8 cellular contexts compared by ENCODE assay signal in the genomic region with DNA sequence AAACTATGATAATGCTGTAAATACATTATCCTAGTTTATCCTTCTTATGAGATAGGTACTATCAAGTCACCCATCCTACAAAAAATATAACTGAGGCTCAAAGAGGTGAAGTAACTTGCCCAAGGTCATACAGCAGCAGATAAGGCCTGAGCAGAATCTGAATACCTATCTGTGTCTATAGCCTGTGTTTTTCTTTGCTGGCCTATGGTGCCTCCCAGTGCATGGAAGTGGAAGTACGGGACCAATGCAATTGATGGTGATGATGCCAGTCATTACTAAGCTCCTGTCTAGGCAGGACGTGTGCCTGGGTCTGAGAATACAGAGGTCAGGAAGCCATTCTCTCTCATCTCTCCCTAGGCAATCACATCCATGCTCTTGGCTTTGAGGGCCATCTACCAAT.
DNase-seq lines count a peak whose midpoint lies in the region; ATAC-seq, FAIRE-seq and TF ChIP-seq lines count a peak whose summit lies in the region.

No MANE protein-coding gene starts in this region.

- H3K9me3 Mint-ChIP-seq in CD4-positive, CD25-positive, alpha-beta regulatory T cell, result no peaks in the 10 kb centered on the region
- no peaks in the 10 kb centered on the region for H3K9me3 Mint-ChIP-seq in activated B cell treated with CpG ODN at 0.5 μM for 24 hours

- H3K36me3 Mint-ChIP-seq in CD4-positive, CD25-positive, alpha-beta regulatory T cell, result no peaks in the 10 kb centered on the region
- H3K36me3 Mint-ChIP-seq in activated B cell treated with CpG ODN at 0.5 μM for 24 hours (ENCODE audit: low read depth), result no peaks in the 10 kb centered on the region

- H3K27me3 ChIP-seq in CD4-positive, CD25-positive, alpha-beta regulatory T cell (ENCODE audit: control insufficient read depth, insufficient read depth, low read length), result no peaks in the 10 kb centered on the region
- no peaks in the 10 kb centered on the region for H3K27me3 ChIP-seq in gastrocnemius medialis

- H3K4me1 Mint-ChIP-seq in CD4-positive, CD25-positive, alpha-beta regulatory T cell, result peaks cover 0 to 4% (median 0%) of the 10 kb centered on the region in 4 donors
- no peaks in the 10 kb centered on the region for H3K4me1 Mint-ChIP-seq in activated B cell treated with CpG ODN at 0.5 μM for 24 hours

- no peaks in the 10 kb centered on the region for H3K9me3 ChIP-seq in CD4-positive, CD25-positive, alpha-beta regulatory T cell (ENCODE audit: control insufficient read depth in 2 of 2, low read length in 2 of 2)
- H3K9me3 ChIP-seq in gastrocnemius medialis, result no peaks in the 10 kb centered on the region

- in situ Hi-C loops in gastrocnemius medialis (cut with MboI; ENCODE audit: low sequenced_read_pairs in 4 of 4), result loop anchor here in 1 of 4 donors (10.0 kb wide), 1 partner anchor 131 kb away; no protein-coding TSS in a partner anchor

- FAIRE-seq in GM18507 (lab: Jason Lieb, UNC), result peak; percentile 77

- H3K27ac Mint-ChIP-seq in CD4-positive, CD25-positive, alpha-beta regulatory T cell, result no peak overlapping the region
- H3K27ac Mint-ChIP-seq in activated B cell treated with CpG ODN at 0.5 μM for 24 hours, result no peak overlapping the region

- H3K4me3 ChIP-seq in CD4-positive, CD25-positive, alpha-beta regulatory T cell (ENCODE audit: low read depth, low read length), result no peak overlapping the region
- no peak overlapping the region for H3K4me3 ChIP-seq in gastrocnemius medialis

- DNase-seq in CD4-positive, CD25-positive, alpha-beta regulatory T cell, result peak in 2 of 3 donors; percentile 22 to 63
- peak; percentile 52 for DNase-seq in GM18507 (ENCODE audit: extremely low spot score, insufficient read length, low read depth)
- DNase-seq in NCI-H1694 (lab: John Stamatoyannopoulos, UW), result peak; percentile 32
- DNase-seq in activated B cell treated with CpG ODN at 0.5 μM for 24 hours, result no peak
- DNase-seq in fibroblast of the conjunctiva (ENCODE audit: low read depth), result peak; percentile 13
- no peak for DNase-seq in gastrocnemius medialis
- no peak for DNase-seq in putamen (ENCODE audit: low spot score)

- H3K4me3 Mint-ChIP-seq in CD4-positive, CD25-positive, alpha-beta regulatory T cell, result no peak overlapping the region
- no peak overlapping the region for H3K4me3 Mint-ChIP-seq in activated B cell treated with CpG ODN at 0.5 μM for 24 hours

- intact Hi-C loops in activated B cell treated with CpG ODN at 0.5 μM for 24 hours (cut with micrococcal nuclease) (loop anchor here (1.0 kb wide), 2 partner anchors 76 to 129 kb away; partner anchors contain the start of gene SLC36A1), gastrocnemius medialis (cut with DNase I; ENCODE audit: low total_unique reads) (no loop called here)

- CTCF ChIA-PET in activated B cell treated with CpG ODN at 0.5 μM for 24 hours (lab: Charles Lee), result interaction anchor here (0.8 to 2.4 kb wide), 6 partner anchors 14 to 131 kb away, joined by 3 to 12 read pairs (median 4); partner anchors contain the start of gene SLC36A1

- no peaks in the 10 kb centered on the region for H3K4me1 ChIP-seq in CD4-positive, CD25-positive, alpha-beta regulatory T cell (ENCODE audit: control insufficient read depth, insufficient read depth, low read length, poor library complexity, severe bottlenecking)
- H3K4me1 ChIP-seq in gastrocnemius medialis, result no peaks in the 10 kb centered on the region

- peak; percentile 53 to 54 for ATAC-seq in CD4-positive, CD25-positive, alpha-beta regulatory T cell (ENCODE audit: low read depth in 2 of 2)
- ATAC-seq in HG02852 (IDR thresholded peaks at IDR 0.05; ENCODE audit: unreplicated experiment) (peak; percentile 93), activated B cell treated with CpG ODN at 0.5 μM for 24 hours (ENCODE audit: low read depth) (peak; percentile 79), gastrocnemius medialis (peak; percentile 34 to 84)

- no peaks in the 10 kb centered on the region for H3K36me3 ChIP-seq in CD4-positive, CD25-positive, alpha-beta regulatory T cell (ENCODE audit: control insufficient read depth, insufficient read depth, low read length)
- H3K36me3 ChIP-seq in gastrocnemius medialis, result no peaks in the 10 kb centered on the region

- TF ChIP-seq CTCF in activated B cell treated with CpG ODN at 0.5 μM for 24 hours (IDR thresholded peaks at IDR 0.05), result no peak
- TF ChIP-seq CTCF in gastrocnemius medialis (IDR thresholded peaks at IDR 0.05 in 4 of 5, conservative IDR thresholded peaks at IDR 0.05 in 1 of 5), result peak; percentile 36 to 63 (median 41)

- H3K27me3 Mint-ChIP-seq in CD4-positive, CD25-positive, alpha-beta regulatory T cell, result no peaks in the 10 kb centered on the region
- H3K27me3 Mint-ChIP-seq in activated B cell treated with CpG ODN at 0.5 μM for 24 hours, result peaks cover 2% of the 10 kb centered on the region

- POLR2A ChIA-PET in activated B cell treated with CpG ODN at 0.5 μM for 24 hours (lab: Charles Lee), result no interaction called here

- no peak for TF ChIP-seq POLR2A in gastrocnemius medialis (IDR thresholded peaks at IDR 0.05)

- H3K27ac ChIP-seq in CD4-positive, CD25-positive, alpha-beta regulatory T cell (ENCODE audit: insufficient read depth, low read length, poor library complexity, severe bottlenecking), result no peak overlapping the region
- no peak overlapping the region for H3K27ac ChIP-seq in gastrocnemius medialis

Comparison
In these comparisons a context has a peak if more than half of its experiments do, and no peak if none do; other contexts are left out.
1. DNase-seq: peak in CD4-positive, CD25-positive, alpha-beta regulatory T cell (2 of 3), GM18507 (single experiment), NCI-H1694 (single experiment) and fibroblast of the conjunctiva (single experiment); none in activated B cell treated with CpG ODN at 0.5 μM for 24 hours (single experiment), gastrocnemius medialis (0 of 2) and putamen (single experiment).
2. Peak in every context shown above with its lines, with median percentiles within 50 percentile points of each other: ATAC-seq.